ENCODE assay signal across 9 cellular contexts in the genomic region with DNA sequence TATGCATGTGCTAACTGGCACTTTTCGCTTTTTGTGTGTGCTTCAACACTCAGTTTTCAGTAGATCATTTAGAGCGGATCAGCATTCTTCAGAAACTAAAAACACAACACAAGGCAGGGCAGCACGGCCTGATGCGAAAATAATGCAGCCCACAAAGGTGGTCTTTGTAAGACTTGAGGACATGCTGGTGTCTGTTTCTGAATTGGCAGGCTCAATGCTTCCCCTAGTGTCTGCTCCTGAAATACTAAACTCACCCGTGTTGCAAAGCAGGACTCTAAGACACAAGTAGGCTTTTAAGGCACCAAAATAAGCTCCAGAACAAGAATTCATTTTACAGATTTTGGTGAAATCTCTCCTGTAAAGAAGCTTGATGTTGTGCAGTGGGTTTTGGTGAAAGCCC.
A peak's percentile ranks its signal among the peaks of the same experiment; 100 is the strongest.
DNase-seq lines count a peak whose midpoint lies in the region; FAIRE-seq and TF ChIP-seq lines count a peak whose summit lies in the region.
"Had no signal": no experiment of that assay in that cellular context is flagged by ENCODE, and none has a peak within 500 bp of the region (broad histone marks: within the 10 kb centered on the region; RNA-seq: fewer than 3 reads in every experiment).

No MANE protein-coding gene starts in this region.

- no peaks in the 10 kb centered on the region for H3K36me3 ChIP-seq in BJ (ENCODE audit: control insufficient read depth, insufficient read depth, low read length)
- H3K36me3 ChIP-seq in H7 (replicated peaks; ENCODE audit: control insufficient read depth, insufficient read depth, low read length), result no peaks in the 10 kb centered on the region
- H3K36me3 ChIP-seq in WERI-Rb-1, result no peaks in the 10 kb centered on the region
- no peaks in the 10 kb centered on the region for H3K36me3 ChIP-seq in keratinocyte (ENCODE audit: control insufficient read depth in 2 of 2, extremely low read depth in 1 of 2, insufficient read depth in 2 of 2, low read length in 2 of 2)

- no peaks in the 10 kb centered on the region for H4K20me1 ChIP-seq in keratinocyte (ENCODE audit: control insufficient read depth, extremely low read depth, insufficient read depth, low read length)

- POLR2A ChIA-PET in BJ (lab: Charles Lee), result interaction anchor here (0.6 kb wide), 1 partner anchor 22 kb away, joined by 5 read pairs; no protein-coding TSS in a partner anchor

- intact Hi-C loops in lower leg skin (cut with DNase I; ENCODE audit: low total_unique reads), result no loop called here
- intact Hi-C loops in activated CD4-positive, alpha-beta T cell treated with anti-CD3 and anti-CD28 coated beads, Interleukin-2, amount 10 ng/mL, durations not matched to agents 24 days and 14 days (cut with micrococcal nuclease), result no loop called here

- H3K27me3 ChIP-seq in BJ (ENCODE audit: control insufficient read depth, insufficient read depth, low read length) (no peaks in the 10 kb centered on the region), H7 (ENCODE audit: control insufficient read depth, insufficient read depth, low read length) (no peaks in the 10 kb centered on the region), WERI-Rb-1 (ENCODE audit: insufficient read depth, low read depth, severe bottlenecking) (no peaks in the 10 kb centered on the region), keratinocyte (ENCODE audit: control insufficient read depth, extremely low read depth, insufficient read depth, low read length) (no peaks in the 10 kb centered on the region)

- no peak for TF ChIP-seq POLR2A in lower leg skin (IDR thresholded peaks at IDR 0.05)

- no peaks in the 10 kb centered on the region for H3K4me1 Mint-ChIP-seq in activated CD4-positive, alpha-beta T cell treated with anti-CD3 and anti-CD28 coated beads, Interleukin-2, amount 10 ng/mL, durations not matched to agents 24 days and 14 days

- TF ChIP-seq CTCF in BJ (IDR thresholded peaks at IDR 0.05; ENCODE audit: insufficient read depth, low read depth, low read length), result peak; percentile 68
- TF ChIP-seq CTCF in WERI-Rb-1 (IDR thresholded peaks at IDR 0.05; ENCODE audit: low read depth, low read length), result peak; percentile 77
- TF ChIP-seq CTCF in keratinocyte (optimal IDR thresholded peaks at IDR 0.05 in 1 of 3, IDR thresholded peaks at IDR 0.05 in 1 of 3, conservative IDR thresholded peaks at IDR 0.05 in 1 of 3; ENCODE audit: extremely low read depth in 1 of 3, insufficient read depth in 2 of 3, low read length in 3 of 3), result peak; percentile 25 to 70 (median 33)
- TF ChIP-seq CTCF in lower leg skin (IDR thresholded peaks at IDR 0.05), result no peak

- H3K4me3 Mint-ChIP-seq in activated CD4-positive, alpha-beta T cell treated with anti-CD3 and anti-CD28 coated beads, Interleukin-2, amount 10 ng/mL, durations not matched to agents 24 days and 14 days, result no peak overlapping the region
- H3K4me3 Mint-ChIP-seq: dendritic cell treated with granulocyte-macrophage colony-stimulating factor and Interleukin-4, amounts not matched to agents 40 ng/mL and 50 ng/mL, for 4 days had no signal

- no peaks in the 10 kb centered on the region for H3K27me3 Mint-ChIP-seq in activated CD4-positive, alpha-beta T cell treated with anti-CD3 and anti-CD28 coated beads, Interleukin-2, amount 10 ng/mL, durations not matched to agents 24 days and 14 days
- H3K27me3 Mint-ChIP-seq: dendritic cell treated with granulocyte-macrophage colony-stimulating factor and Interleukin-4, amounts not matched to agents 40 ng/mL and 50 ng/mL, for 4 days had no signal

- H2AFZ ChIP-seq in keratinocyte (ENCODE audit: control insufficient read depth, low read length), result no peak overlapping the region

- H3K27ac ChIP-seq in WERI-Rb-1, result no peak overlapping the region
- no peak overlapping the region for H3K27ac ChIP-seq in keratinocyte (ENCODE audit: control insufficient read depth, insufficient read depth, low read length)

- H3K9me3 Mint-ChIP-seq in activated CD4-positive, alpha-beta T cell treated with anti-CD3 and anti-CD28 coated beads, Interleukin-2, amount 10 ng/mL, durations not matched to agents 24 days and 14 days, result no peaks in the 10 kb centered on the region

- H3K27ac Mint-ChIP-seq in activated CD4-positive, alpha-beta T cell treated with anti-CD3 and anti-CD28 coated beads, Interleukin-2, amount 10 ng/mL, durations not matched to agents 24 days and 14 days, result no peak overlapping the region
- H3K27ac Mint-ChIP-seq: dendritic cell treated with granulocyte-macrophage colony-stimulating factor and Interleukin-4, amounts not matched to agents 40 ng/mL and 50 ng/mL, for 4 days had no signal

- no peak overlapping the region for H3K9ac ChIP-seq in keratinocyte (ENCODE audit: control insufficient read depth, extremely low read depth, insufficient read depth, low read length)

- no peak overlapping the region for H3K4me2 ChIP-seq in keratinocyte (ENCODE audit: control insufficient read depth, extremely low read depth, insufficient read depth, low read depth, low read length)

- no peaks in the 10 kb centered on the region for H3K9me1 ChIP-seq in keratinocyte (ENCODE audit: control insufficient read depth, extremely low read depth, insufficient read depth, low read length)

- CTCF ChIA-PET in BJ (lab: Yijun Ruan, JAX), result interaction anchor here (0.8 to 1.6 kb wide), 7 partner anchors 11 to 131 kb away, joined by 3 to 7 read pairs (median 4); no protein-coding TSS in a partner anchor

- dilution Hi-C loops in keratinocyte (cut with MboI; ENCODE audit: extremely low pct_ligation_motif_present, low sequenced_read_pairs), result no loop called here

- no peaks in the 10 kb centered on the region for H3K36me3 Mint-ChIP-seq in activated CD4-positive, alpha-beta T cell treated with anti-CD3 and anti-CD28 coated beads, Interleukin-2, amount 10 ng/mL, durations not matched to agents 24 days and 14 days (ENCODE audit: low read depth)

- no peaks in the 10 kb centered on the region for H3K9me3 ChIP-seq in WERI-Rb-1 (ENCODE audit: severe bottlenecking)
- no peaks in the 10 kb centered on the region for H3K9me3 ChIP-seq in keratinocyte (ENCODE audit: control insufficient read depth, low read depth, low read length)

- no peak for FAIRE-seq in keratinocyte (lab: Jason Lieb, UNC)

- H3K4me1 ChIP-seq in keratinocyte (ENCODE audit: control insufficient read depth, extremely low read depth, insufficient read depth, low read length), result no peaks in the 10 kb centered on the region

- WGBS in lower leg skin, 2 donors, result 54 to 62% methylated on average over 5 of the region's 5 CpGs

- no peaks in the 10 kb centered on the region for H3K79me2 ChIP-seq in keratinocyte (ENCODE audit: control insufficient read depth, insufficient read depth, low read length)

- DNase-seq in BJ (ENCODE audit: low read depth) (no peak), H7 (peak; percentile 37), WERI-Rb-1 (peak; percentile 9), keratinocyte (ENCODE audit: low read depth, low spot score) (no peak), NCI-H2227 (lab: John Stamatoyannopoulos, UW; ENCODE audit: unreplicated experiment) (no peak), lower leg skin (ENCODE audit: low spot score in 2 of 2) (no peak), SHP77 (lab: John Stamatoyannopoulos, UW) (no peak)
- no peak for DNase-seq in activated CD4-positive, alpha-beta T cell treated with anti-CD3 and anti-CD28 coated beads, Interleukin-2, amount 10 ng/mL, durations not matched to agents 24 days and 14 days

- H3K4me3 ChIP-seq in BJ (ENCODE audit: low read depth, low read length) (no peak overlapping the region), H7 (ENCODE audit: insufficient read depth, low read depth, low read length) (no peak overlapping the region), WERI-Rb-1 (ENCODE audit: low read depth, low read length) (no peak overlapping the region), keratinocyte (ENCODE audit: control insufficient read depth in 2 of 3, extremely low read depth in 1 of 3, insufficient read depth in 2 of 3, low read depth in 1 of 3, low read length in 3 of 3) (no peak overlapping the region), lower leg skin (ENCODE audit: low read depth, poor library complexity, severe bottlenecking) (no peak overlapping the region)

Comparison
In these comparisons a context has a peak if more than half of its experiments do, and no peak if none do; other contexts are left out.
1. DNase-seq: peak in H7 (single experiment) and WERI-Rb-1 (single experiment); none in BJ (single experiment), keratinocyte (single experiment), NCI-H2227 (single experiment), lower leg skin (0 of 2), SHP77 (0 of 2) and activated CD4-positive, alpha-beta T cell treated with anti-CD3 and anti-CD28 coated beads, Interleukin-2, amount 10 ng/mL, durations not matched to agents 24 days and 14 days (single experiment).
2. CTCF ChIP-seq: peak in BJ (single experiment), WERI-Rb-1 (single experiment) and keratinocyte (3 of 3); none in lower leg skin (0 of 3).